12 cellular contexts compared by ENCODE assay signal in the genomic region with DNA sequence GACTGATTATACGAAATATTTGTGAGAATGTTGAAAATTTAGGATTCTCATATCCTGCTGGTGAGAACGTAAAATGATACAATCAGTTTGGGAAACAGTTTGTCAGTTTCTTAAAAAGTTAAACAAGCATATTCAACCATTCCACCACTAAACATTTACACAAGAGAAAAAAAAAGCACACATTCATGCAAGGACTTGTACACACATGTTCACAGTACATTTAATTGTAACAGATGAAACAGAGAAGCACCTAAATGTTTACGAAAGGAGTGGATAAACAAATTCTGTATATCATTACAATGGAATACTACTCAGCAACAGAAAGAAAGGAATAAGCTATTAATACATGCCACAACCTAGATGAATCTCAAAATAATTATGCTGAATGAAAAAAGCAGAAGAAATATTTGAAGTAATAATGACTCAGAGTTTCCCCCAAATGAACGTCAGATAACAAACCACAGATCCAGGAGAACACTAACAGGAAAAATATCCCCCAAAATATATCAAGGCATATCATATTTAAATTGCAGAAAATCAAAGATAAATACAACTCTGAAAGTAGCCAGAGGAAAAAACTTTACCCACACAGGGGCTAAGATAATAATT. TPM values are rescaled to one million over a fixed set of nuclear protein-coding genes. Genes with fewer than 3 reads are reported as not detected.
DNase-seq lines count a peak whose midpoint lies in the region; ATAC-seq and TF ChIP-seq lines count a peak whose summit lies in the region.
"Had no signal": no experiment of that assay in that cellular context is flagged by ENCODE, and none has a peak within 500 bp of the region (broad histone marks: within the 10 kb centered on the region; RNA-seq: fewer than 3 reads in every experiment).

No MANE protein-coding gene starts in this region.

- H3K27ac ChIP-seq in Panc1 (ENCODE audit: low read length) (peak overlapping the region; percentile 81; the same call in 1 of the 2 replicates), psoas muscle (no peak overlapping the region)

- no peak overlapping the region for H3K4me3 ChIP-seq in Panc1 (ENCODE audit: low read depth in 2 of 2, low read length in 2 of 2)
- peak overlapping the region; percentile 37 for H3K4me3 ChIP-seq in psoas muscle

- ATAC-seq in Panc1 (no peak), psoas muscle (no peak)
- ATAC-seq: naive thymus-derived CD4-positive, alpha-beta T cell had no signal

- no TSS peak for BruUV-seq in Panc1 (replicated peaks; lab: Mats Ljungman, UMichigan)

- H3K4me1 ChIP-seq in Panc1 (ENCODE audit: control insufficient read depth, insufficient read depth, low read length) (peaks cover 42% of the 10 kb centered on the region), psoas muscle (peaks cover 43% of the 10 kb centered on the region)

- no peak for TF ChIP-seq CTCF in Panc1 (IDR thresholded peaks at IDR 0.05)
- no peak for TF ChIP-seq CTCF in psoas muscle (IDR thresholded peaks at IDR 0.05)

- in situ Hi-C loops in Panc1 (cut with HindIII; ENCODE audit: low pct_unique_long_range_greater_than_20kb, low sequenced_read_pairs) = no loop called here

- intact Hi-C loops in Panc1 (cut with micrococcal nuclease; ENCODE audit: unreplicated experiment) = no loop called here
- intact Hi-C loops in psoas muscle (cut with DNase I) = no loop called here

- DNase-seq in ELR (ENCODE audit: low read depth) (peak; percentile 69), Panc1 (ENCODE audit: low read depth, low spot score) (no peak), dedifferentiated amniotic fluid mesenchymal stem cell (ENCODE audit: extremely low spot score) (peak; percentile 60), psoas muscle (no peak), OCI-M2 (lab: John Stamatoyannopoulos, UW; ENCODE audit: unreplicated experiment) (no peak), HEK293T (ENCODE audit: extremely low spot score) (no peak), DMS153 treated with DMSO at 0.1 percent for 48 hours (lab: John Stamatoyannopoulos, UW; ENCODE audit: unreplicated experiment) (no peak), retina (no peak)
- DNase-seq: activated CD8-positive, alpha-beta memory T cell treated with anti-CD3 and anti-CD28 coated beads, Interleukin-2, amount 50 U/mL, for 48 hours; CD8-positive, alpha-beta memory T cell; naive thymus-derived CD4-positive, alpha-beta T cell; stimulated activated CD4-positive, alpha-beta T cell treated with anti-CD3 and anti-CD28 coated beads, Interleukin-12 subunit alpha, Interleukin-12 subunit beta, amount 100 ng/mL, for 4 hours had no signal

- POLR2A ChIA-PET in Panc1 (lab: Charles Lee) (interaction anchor here (0.7 kb wide), 1 partner anchor 18 kb away, joined by 5 read pairs; no protein-coding TSS in a partner anchor), HEK293T (lab: Yijun Ruan, JAX) (no interaction called here)

- H3K9me3 ChIP-seq in Panc1 (ENCODE audit: control insufficient read depth, insufficient read depth, low read depth, low read length) (no peaks in the 10 kb centered on the region), psoas muscle (no peaks in the 10 kb centered on the region)

- H3K36me3 ChIP-seq in Panc1 (ENCODE audit: control insufficient read depth, insufficient read depth, low read length) (peaks cover 5% of the 10 kb centered on the region; the same call in 1 of the 2 replicates), psoas muscle (ENCODE audit: insufficient read depth in 1 of 2, low read depth in 1 of 2) (no peaks in the 10 kb centered on the region)

- CTCF ChIA-PET in Panc1 (lab: Charles Lee) = interaction anchor here (1.0 kb wide), 1 partner anchor 138 kb away, joined by 3 read pairs; no protein-coding TSS in a partner anchor
- CTCF ChIA-PET in HEK293T (lab: Yijun Ruan, JAX) = no interaction called here

- WGBS in psoas muscle, 3 donors = 45 to 72% (median 49%) methylated on average over 4 of the region's 4 CpGs

- H3K27me3 ChIP-seq in Panc1 (ENCODE audit: control insufficient read depth, insufficient read depth, low read length) = no peaks in the 10 kb centered on the region
- no peaks in the 10 kb centered on the region for H3K27me3 ChIP-seq in psoas muscle (ENCODE audit: insufficient read depth in 3 of 3, low read length in 2 of 3)

TF ChIP-seq in HEK293T, 16 proteins besides CTCF, POLR2A, EP300 and RAD21:
- TF ChIP-seq LEF1 (IDR thresholded peaks at IDR 0.05; ENCODE audit: borderline replicate concordance) (no peak), SP1 (IDR thresholded peaks at IDR 0.05) (no peak), ARNT (IDR thresholded peaks at IDR 0.05) (no peak), ZNF384 (IDR thresholded peaks at IDR 0.05) (no peak), SUZ12 (IDR thresholded peaks at IDR 0.05) (no peak), HDGF (IDR thresholded peaks at IDR 0.05; ENCODE audit: borderline replicate concordance) (no peak), FOXK2 (IDR thresholded peaks at IDR 0.05) (no peak), FOXA1 (IDR thresholded peaks at IDR 0.05) (no peak), CTBP1 (IDR thresholded peaks at IDR 0.05; ENCODE audit: borderline replicate concordance) (no peak), ELF4 (IDR thresholded peaks at IDR 0.05) (no peak), L3MBTL2 (conservative IDR thresholded peaks at IDR 0.05) (no peak), BHLHE40 (IDR thresholded peaks at IDR 0.05; ENCODE audit: borderline replicate concordance) (no peak)
- TF ChIP-seq, protein P1, sequence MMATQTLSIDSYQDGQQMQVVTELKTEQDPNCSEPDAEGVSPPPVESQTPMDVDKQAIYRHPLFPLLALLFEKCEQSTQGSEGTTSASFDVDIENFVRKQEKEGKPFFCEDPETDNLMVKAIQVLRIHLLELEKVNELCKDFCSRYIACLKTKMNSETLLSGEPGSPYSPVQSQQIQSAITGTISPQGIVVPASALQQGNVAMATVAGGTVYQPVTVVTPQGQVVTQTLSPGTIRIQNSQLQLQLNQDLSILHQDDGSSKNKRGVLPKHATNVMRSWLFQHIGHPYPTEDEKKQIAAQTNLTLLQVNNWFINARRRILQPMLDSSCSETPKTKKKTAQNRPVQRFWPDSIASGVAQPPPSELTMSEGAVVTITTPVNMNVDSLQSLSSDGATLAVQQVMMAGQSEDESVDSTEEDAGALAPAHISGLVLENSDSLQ (IDR thresholded peaks at IDR 0.05) = no peak

RNA-seq across cellular contexts. Expression of a gene that starts 14.3 kb away (rescaled TPM):
- total RNA-seq in Panc1 (2021; ENCODE audit: unreplicated experiment) = 89.3 TPM
- polyA plus RNA-seq in Panc1 (2012; ENCODE audit: insufficient read length) = 35.0 TPM
- total RNA-seq in psoas muscle = 10 to 100 TPM; 40.8 to 90.8 (median 76.8) TPM
- 10 to 100 TPM; 32.4 to 72.4 (median 34.4) TPM for polyA plus RNA-seq in psoas muscle

Comparison
In these comparisons a context has a peak if more than half of its experiments do, and no peak if none do; other contexts are left out.
1. DNase-seq: peak in ELR (single experiment) and dedifferentiated amniotic fluid mesenchymal stem cell (single experiment); none in Panc1 (single experiment), psoas muscle (0 of 2), OCI-M2 (single experiment), HEK293T (single experiment), DMS153 treated with DMSO at 0.1 percent for 48 hours (single experiment) and retina (single experiment).